In genomic region chr21:32593690-32594089, GRCh38 we compare ENCODE assay signal across 1 cellular context.
TF ChIP-seq lines count a peak whose summit lies in the region.

No MANE protein-coding gene starts in this region.

TF ChIP-seq in liver, 16 proteins besides CTCF, POLR2A, EP300 and RAD21 (continued from another document):
- TF ChIP-seq, protein P1, sequence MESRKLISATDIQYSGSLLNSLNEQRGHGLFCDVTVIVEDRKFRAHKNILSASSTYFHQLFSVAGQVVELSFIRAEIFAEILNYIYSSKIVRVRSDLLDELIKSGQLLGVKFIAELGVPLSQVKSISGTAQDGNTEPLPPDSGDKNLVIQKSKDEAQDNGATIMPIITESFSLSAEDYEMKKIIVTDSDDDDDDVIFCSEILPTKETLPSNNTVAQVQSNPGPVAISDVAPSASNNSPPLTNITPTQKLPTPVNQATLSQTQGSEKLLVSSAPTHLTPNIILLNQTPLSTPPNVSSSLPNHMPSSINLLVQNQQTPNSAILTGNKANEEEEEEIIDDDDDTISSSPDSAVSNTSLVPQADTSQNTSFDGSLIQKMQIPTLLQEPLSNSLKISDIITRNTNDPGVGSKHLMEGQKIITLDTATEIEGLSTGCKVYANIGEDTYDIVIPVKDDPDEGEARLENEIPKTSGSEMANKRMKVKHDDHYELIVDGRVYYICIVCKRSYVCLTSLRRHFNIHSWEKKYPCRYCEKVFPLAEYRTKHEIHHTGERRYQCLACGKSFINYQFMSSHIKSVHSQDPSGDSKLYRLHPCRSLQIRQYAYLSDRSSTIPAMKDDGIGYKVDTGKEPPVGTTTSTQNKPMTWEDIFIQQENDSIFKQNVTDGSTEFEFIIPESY (IDR thresholded peaks at IDR 0.05), result no peak
- TF ChIP-seq RXRA (IDR thresholded peaks at IDR 0.05) (no peak), JUND (IDR thresholded peaks at IDR 0.05) (no peak)
